21 cellular contexts compared by ENCODE assay signal in the genomic region with DNA sequence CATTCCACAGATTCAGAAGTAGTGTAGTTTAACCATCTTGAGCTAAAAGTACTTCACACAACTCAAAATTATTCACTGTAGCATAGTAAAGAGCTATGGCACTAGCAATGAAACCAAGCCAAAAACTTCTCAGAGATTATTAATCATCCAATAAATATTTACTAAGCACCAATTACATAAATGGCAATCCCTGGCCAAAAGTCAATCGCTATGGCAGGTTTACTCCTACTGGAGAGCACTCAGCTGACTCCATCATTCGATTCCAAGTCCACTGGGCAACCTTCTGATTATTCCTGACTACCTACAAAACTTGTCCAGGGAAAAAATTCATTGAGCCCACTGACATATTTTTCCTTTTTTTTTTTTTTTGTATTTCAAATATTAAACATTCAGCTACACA.
"Had no signal": no experiment of that assay in that cellular context is flagged by ENCODE, and none has a peak within 500 bp of the region (broad histone marks: within the 10 kb centered on the region; RNA-seq: fewer than 3 reads in every experiment).

No MANE protein-coding gene starts in this region.

- H3K9me3 ChIP-seq: ascending aorta, body of pancreas had no signal

- DNase-seq: activated B cell treated with CpG ODN at 0.5 μM for 24 hours; activated CD4-positive, alpha-beta T cell treated with anti-CD3 and anti-CD28 coated beads for 1 hour; activated CD4-positive, alpha-beta T cell treated with anti-CD3 and anti-CD28 coated beads, Interleukin-2, amount 10 ng/mL, durations not matched to agents 24 days and 14 days; activated CD4-positive, alpha-beta T cell treated with anti-CD3 and anti-CD28 coated beads, Interleukin-2, amount 50 U/mL, for 48 hours; activated CD8-positive, alpha-beta memory T cell treated with anti-CD3 and anti-CD28 coated beads, Interleukin-2, amount 10 ng/mL, durations not matched to agents 7 days and 5 days; activated effector memory CD4-positive, alpha-beta T cell treated with Interleukin-2 at 50 U/mL for 16 hours; activated naive CD4-positive, alpha-beta T cell; activated T-cell treated with anti-CD3 and anti-CD28 coated beads, Interleukin-2, amount 50 U/mL, for 24 hours; body of pancreas; central memory CD4-positive, alpha-beta T cell; Karpas-422; NCI-H1092; NCI-H1417; NCI-H1930; NCI-H2107; NCI-H2171 treated with DMSO at 0.1 percent for 48 hours; NCI-H226; NCI-H510A treated with DMSO at 0.1 percent for 48 hours; NCI-H69; SHP77 had no signal

- H3K27ac ChIP-seq: ascending aorta had no signal

- H3K4me3 ChIP-seq: ascending aorta, body of pancreas had no signal

- ATAC-seq: activated CD8-positive, alpha-beta memory T cell treated with anti-CD3 and anti-CD28 coated beads, Interleukin-2, amount 10 ng/mL, durations not matched to agents 7 days and 5 days; body of pancreas had no signal

- H3K27me3 ChIP-seq: ascending aorta, body of pancreas had no signal
